Comparison of ENCODE assay signal across 8 cellular contexts in genomic region chr10:101062231-101063161, GRCh38. TPM values are rescaled to one million over a fixed set of nuclear protein-coding genes. Genes with fewer than 3 reads are reported as not detected.
DNase-seq lines count a peak whose midpoint lies in the region; ATAC-seq and TF ChIP-seq lines count a peak whose summit lies in the region.

No MANE protein-coding gene starts in this region.

- intact Hi-C loops in lower leg skin (cut with DNase I; ENCODE audit: low total_unique reads), result no loop called here

- TF ChIP-seq POLR2A in lower leg skin (IDR thresholded peaks at IDR 0.05), result no peak

- H3K4me3 ChIP-seq in BJ (ENCODE audit: low read depth, low read length), result peak overlapping the region; percentile 86
- peak overlapping the region; percentile 100 for H3K4me3 ChIP-seq in fibroblast of the aortic adventitia (ENCODE audit: low read depth, low read length)
- no peak overlapping the region for H3K4me3 ChIP-seq in lower leg skin (ENCODE audit: low read depth, poor library complexity, severe bottlenecking)

- DNase-seq in BJ (ENCODE audit: low read depth) (no peak), NCI-H748 treated with DMSO at 0.1 percent for 48 hours (lab: John Stamatoyannopoulos, UW) (peak; percentile 27), fibroblast of the aortic adventitia (ENCODE audit: low read depth) (no peak), osteocyte (ENCODE audit: extremely low spot score, unreplicated experiment) (peak; percentile 87), COLO829 (ENCODE audit: low spot score) (no peak), lower leg skin (ENCODE audit: low spot score in 2 of 2) (no peak)
- DNase-seq in activated T-cell treated with anti-CD3 and anti-CD28 coated beads, Interleukin-2, amount 50 U/mL, for 4 hours, result peak; percentile 47

- no peak; the same call in 1 of the 2 replicates for TF ChIP-seq CTCF in BJ (IDR thresholded peaks at IDR 0.05; ENCODE audit: insufficient read depth, low read depth, low read length)
- TF ChIP-seq CTCF in fibroblast of the aortic adventitia (IDR thresholded peaks at IDR 0.05; ENCODE audit: insufficient read depth, low read length), result peak; percentile 46
- peak; percentile 62 for TF ChIP-seq CTCF in osteocyte (IDR thresholded peaks at IDR 0.05)
- TF ChIP-seq CTCF in lower leg skin (IDR thresholded peaks at IDR 0.05), result no peak

- 12 to 16% methylated on average over 21 to 54 of the region's 72 CpGs for whole genome bisulfite sequencing in lower leg skin, 2 donors

- POLR2A ChIA-PET in BJ (lab: Charles Lee), result interaction anchor here (1.8 kb wide), 1 partner anchor 19 kb away, joined by 13 read pairs; no protein-coding TSS in a partner anchor

- peaks cover 38% of the 10 kb centered on the region for H3K27me3 Mint-ChIP-seq in activated T-cell treated with anti-CD3 and anti-CD28 coated beads, Interleukin-2, amount 50 U/mL, for 4 hours (ENCODE audit: low read depth)
- H3K27me3 Mint-ChIP-seq in osteocyte (ENCODE audit: unreplicated experiment), result no peaks in the 10 kb centered on the region

- peaks cover 30% of the 10 kb centered on the region for H3K4me1 Mint-ChIP-seq in activated T-cell treated with anti-CD3 and anti-CD28 coated beads, Interleukin-2, amount 50 U/mL, for 4 hours (ENCODE audit: low read depth)
- H3K4me1 Mint-ChIP-seq in osteocyte (ENCODE audit: unreplicated experiment), result peaks cover 53% of the 10 kb centered on the region

- H3K4me3 Mint-ChIP-seq in activated T-cell treated with anti-CD3 and anti-CD28 coated beads, Interleukin-2, amount 50 U/mL, for 4 hours, result peak overlapping the region; percentile 65
- peak overlapping the region; percentile 86 for H3K4me3 Mint-ChIP-seq in osteocyte (ENCODE audit: unreplicated experiment)

- no peaks in the 10 kb centered on the region for H3K9me3 Mint-ChIP-seq in activated T-cell treated with anti-CD3 and anti-CD28 coated beads, Interleukin-2, amount 50 U/mL, for 4 hours
- H3K9me3 Mint-ChIP-seq in osteocyte (ENCODE audit: unreplicated experiment), result no peaks in the 10 kb centered on the region

- peak; percentile 28 for ATAC-seq in GM21717 (IDR thresholded peaks at IDR 0.05; ENCODE audit: unreplicated experiment)
- peak; percentile 46 to 48 for ATAC-seq in activated T-cell treated with anti-CD3 and anti-CD28 coated beads, Interleukin-2, amount 50 U/mL, for 4 hours

- no peaks in the 10 kb centered on the region for H3K27me3 ChIP-seq in BJ (ENCODE audit: control insufficient read depth, insufficient read depth, low read length)

- no peaks in the 10 kb centered on the region for H3K36me3 ChIP-seq in BJ (ENCODE audit: control insufficient read depth, insufficient read depth, low read length)

- CTCF ChIA-PET in BJ (lab: Yijun Ruan, JAX), result interaction anchor here (1.0 to 26.2 kb wide), 10 partner anchors 16 to 80 kb away, joined by 3 to 676 read pairs (median 18); partner anchors contain the start of genes LZTS2, PDZD7 and SFXN3

- no peaks in the 10 kb centered on the region for H3K36me3 Mint-ChIP-seq in activated T-cell treated with anti-CD3 and anti-CD28 coated beads, Interleukin-2, amount 50 U/mL, for 4 hours (ENCODE audit: insufficient read depth)
- no peaks in the 10 kb centered on the region for H3K36me3 Mint-ChIP-seq in osteocyte (ENCODE audit: unreplicated experiment)

- peak overlapping the region; percentile 96 for H3K27ac Mint-ChIP-seq in osteocyte (ENCODE audit: unreplicated experiment)

RNA-seq across cellular contexts. Expression of gene KAZALD1, which starts 0.7 kb away (rescaled TPM):
- 21.4 and 32.4 TPM in 2 replicates for polyA plus RNA-seq in BJ (2011; rRNA removed)
- polyA minus RNA-seq in BJ (2011; rRNA and poly(A)+ RNA removed), result 18.1 and 21.5 TPM in 2 replicates
- total RNA-seq in activated T-cell treated with anti-CD3 and anti-CD28 coated beads, Interleukin-2, amount 50 U/mL, for 4 hours, result under 1 TPM in 1 of 3 donors, not detected in 2; 0.19 TPM
- total RNA-seq in fibroblast of the aortic adventitia (ENCODE audit: low replicate concordance) (62.4 and 71.5 TPM in 2 replicates), osteocyte (43.0 and 49.0 TPM in 2 replicates), lower leg skin (1 to 10 TPM; 2.2 to 6.1 (median 2.7) TPM)

RNA-seq across cellular contexts. Expression of gene SFXN3, which starts 31.5 kb away (rescaled TPM):
- polyA plus RNA-seq in BJ (2011; rRNA removed), result 100 and 125 TPM in 2 replicates
- polyA minus RNA-seq in BJ (2011; rRNA and poly(A)+ RNA removed), result 93.5 and 151 TPM in 2 replicates
- total RNA-seq in activated T-cell treated with anti-CD3 and anti-CD28 coated beads, Interleukin-2, amount 50 U/mL, for 4 hours, result 1 to 10 TPM; 8.7 to 9.8 (median 9.7) TPM
- 56.6 and 83.2 TPM in 2 replicates for total RNA-seq in fibroblast of the aortic adventitia (ENCODE audit: low replicate concordance)
- 78.3 and 81.0 TPM in 2 replicates for total RNA-seq in osteocyte
- 100 to 1,000 TPM in 1 of 4 donors, 10 to 100 TPM in 3; 55.5 to 127 (median 79.6) TPM for total RNA-seq in lower leg skin

RNA-seq across cellular contexts. Expression of gene PDZD7, which starts 31.6 kb away (rescaled TPM):
- 0.53 and 0.86 TPM in 2 replicates for polyA plus RNA-seq in BJ (2011; rRNA removed)
- polyA minus RNA-seq in BJ (2011; rRNA and poly(A)+ RNA removed), result 0.26 and 0.57 TPM in 2 replicates
- total RNA-seq in activated T-cell treated with anti-CD3 and anti-CD28 coated beads, Interleukin-2, amount 50 U/mL, for 4 hours, result under 1 TPM in 2 of 3 donors, not detected in 1; 0.05 to 0.26 TPM
- total RNA-seq in fibroblast of the aortic adventitia (ENCODE audit: low replicate concordance), result 0.16 and 0.27 TPM in 2 replicates
- 1.9 and 2.1 TPM in 2 replicates for total RNA-seq in osteocyte
- total RNA-seq in lower leg skin, result 1 to 10 TPM; 1.5 to 9.0 (median 3.5) TPM

Comparison
In these comparisons a context has a peak if more than half of its experiments do, and no peak if none do; other contexts are left out.
1. DNase-seq: peak in NCI-H748 treated with DMSO at 0.1 percent for 48 hours (single experiment), activated T-cell treated with anti-CD3 and anti-CD28 coated beads, Interleukin-2, amount 50 U/mL, for 4 hours (single experiment) and osteocyte (single experiment); none in BJ (single experiment), fibroblast of the aortic adventitia (single experiment), COLO829 (single experiment) and lower leg skin (0 of 2).
2. CTCF ChIP-seq: peak in fibroblast of the aortic adventitia (single experiment) and osteocyte (single experiment); none in BJ (single experiment) and lower leg skin (0 of 3).